Comparison of ENCODE assay signal across 2 cellular contexts in the genomic region with DNA sequence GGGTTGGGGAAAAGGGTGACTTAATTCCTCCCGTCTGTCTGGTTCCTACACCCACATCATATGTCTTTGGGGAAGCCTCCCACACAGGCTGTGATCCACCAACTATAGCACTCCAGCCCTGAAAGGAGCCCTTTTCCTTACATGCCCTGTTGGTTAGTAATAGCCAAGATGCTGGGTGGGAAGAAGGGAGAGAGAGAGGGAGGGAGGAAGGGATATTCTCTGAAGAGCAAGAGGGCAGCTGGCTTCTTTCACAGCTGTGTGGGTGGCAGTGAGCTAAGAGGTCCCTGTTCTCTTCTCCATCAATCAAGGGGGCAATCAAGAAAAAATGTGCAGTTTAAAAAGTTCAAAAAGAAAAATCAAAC.
TF ChIP-seq lines count a peak whose summit lies in the region.

No MANE protein-coding gene starts in this region.

TF ChIP-seq in IMR-90, 13 proteins besides CTCF, POLR2A, EP300 and RAD21:
- TF ChIP-seq FOS (IDR thresholded peaks at IDR 0.05; ENCODE audit: low read depth, low read length): peak; percentile 59
- no peak for TF ChIP-seq CHD1 (IDR thresholded peaks at IDR 0.05; ENCODE audit: low read depth, low read length)
- peak; percentile 60; the same call in 1 of the 2 replicates for TF ChIP-seq MAZ (IDR thresholded peaks at IDR 0.05; ENCODE audit: borderline replicate concordance, low read depth, low read length)
- peak; percentile 76 for TF ChIP-seq RCOR1 (IDR thresholded peaks at IDR 0.05; ENCODE audit: insufficient replicate concordance, low read length)
- TF ChIP-seq, protein P1, sequence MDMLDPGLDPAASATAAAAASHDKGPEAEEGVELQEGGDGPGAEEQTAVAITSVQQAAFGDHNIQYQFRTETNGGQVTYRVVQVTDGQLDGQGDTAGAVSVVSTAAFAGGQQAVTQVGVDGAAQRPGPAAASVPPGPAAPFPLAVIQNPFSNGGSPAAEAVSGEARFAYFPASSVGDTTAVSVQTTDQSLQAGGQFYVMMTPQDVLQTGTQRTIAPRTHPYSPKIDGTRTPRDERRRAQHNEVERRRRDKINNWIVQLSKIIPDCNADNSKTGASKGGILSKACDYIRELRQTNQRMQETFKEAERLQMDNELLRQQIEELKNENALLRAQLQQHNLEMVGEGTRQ (IDR thresholded peaks at IDR 0.05; ENCODE audit: low read depth, low read length): no peak
- peak; percentile 78; the same call in 1 of the 2 replicates for TF ChIP-seq CEBPB (IDR thresholded peaks at IDR 0.05; ENCODE audit: low read depth, low read length)
- no peak for TF ChIP-seq NFE2L2 (IDR thresholded peaks at IDR 0.05; ENCODE audit: low read depth, low read length)
TF ChIP-seq in IMR-90: peak in this region for 4.

TF ChIP-seq in K562, 482 proteins besides CTCF, POLR2A, EP300 and RAD21:
- TF ChIP-seq ZNF232 (CRISPR knock-in tag; IDR thresholded peaks at IDR 0.05) (no peak), EGR1 (conservative IDR thresholded peaks at IDR 0.05) (peak; percentile 34; the same call in 1 of the 2 replicates), FOXK2 (conservative IDR thresholded peaks at IDR 0.05 in 1 of 2, IDR thresholded peaks at IDR 0.05 in 1 of 2; ENCODE audit: low read depth in 2 of 2) (no peak), ZNF77 (CRISPR knock-in tag; IDR thresholded peaks at IDR 0.05) (no peak), SAFB2 (IDR thresholded peaks at IDR 0.05; ENCODE audit: borderline replicate concordance, low read depth, low read length, severe bottlenecking) (no peak)
TF ChIP-seq in K562: peak in this region for 1.
